ENCODE assay signal across 8 cellular contexts in the genomic region with DNA sequence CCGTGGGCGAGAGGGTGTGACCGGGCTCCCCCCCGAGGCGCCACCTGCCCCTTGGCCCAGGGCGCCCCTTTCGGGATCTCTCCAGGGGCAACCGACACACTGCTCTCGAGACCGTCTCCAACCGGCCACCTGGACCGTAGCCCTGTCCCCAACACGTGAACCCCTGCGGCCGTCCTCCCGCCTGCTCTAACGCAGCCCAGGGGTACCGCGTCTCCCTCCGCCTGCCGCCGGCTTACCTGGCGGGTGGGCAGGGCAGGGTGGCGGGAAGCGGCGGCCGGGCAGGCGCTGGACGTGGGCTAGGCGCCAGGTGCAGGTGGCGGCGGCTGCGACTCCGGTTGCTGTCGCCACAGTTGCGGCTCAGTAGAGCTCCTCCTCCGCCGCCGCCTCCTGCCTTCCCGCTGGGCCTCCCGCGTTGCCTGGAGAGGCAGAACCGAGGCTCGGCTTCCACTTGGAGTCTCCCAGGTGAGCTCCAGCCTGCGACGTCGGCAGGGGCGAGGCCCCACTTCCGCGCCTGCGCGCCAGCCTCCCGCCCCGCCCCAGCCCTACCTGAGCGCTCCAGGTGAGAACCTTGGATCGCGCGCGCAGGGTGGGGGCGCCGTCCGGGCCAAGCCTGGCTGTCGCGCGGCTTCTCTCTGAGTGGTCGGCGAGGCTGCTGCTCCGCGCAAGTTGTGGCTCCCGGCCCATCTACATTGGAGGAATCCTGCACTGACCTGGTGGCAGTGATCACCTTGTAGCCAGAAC. TPM values are rescaled to one million over a fixed set of nuclear protein-coding genes. Genes with fewer than 3 reads are reported as not detected.
A peak's percentile ranks its signal among the peaks of the same experiment; 100 is the strongest.
DNase-seq lines count a peak whose midpoint lies in the region; ATAC-seq and TF ChIP-seq lines count a peak whose summit lies in the region.

A gene (minus strand): TSS at position 469 of the 741 bp plus-strand sequence. CDS start 23,547 bp downstream, outside the sequence.

- no peak within 1 kb of the TSS for H3K27ac ChIP-seq in muscle layer of colon (ENCODE audit: low read depth, low read length)
- H3K27ac ChIP-seq in upper lobe of left lung, result peak within 1 kb of the TSS; percentile 85 to 93 (median 90)

- no peaks in the 10 kb centered on the region for H3K4me1 ChIP-seq in muscle layer of colon (ENCODE audit: insufficient read depth, low read length)
- peaks cover 6 to 26% (median 13%) of the 10 kb centered on the region in 4 donors for H3K4me1 ChIP-seq in upper lobe of left lung

- H3K4me1 Mint-ChIP-seq in activated CD8-positive, alpha-beta T cell treated with anti-CD3 and anti-CD28 coated beads, Interleukin-2, amount 10 ng/mL, durations not matched to agents 7 days and 5 days (ENCODE audit: low read depth), result peaks cover 43% of the 10 kb centered on the region

- 0 to 2% methylated on average over 1 to 31 of the region's 70 CpGs for WGBS in upper lobe of left lung, 2 donors

- POLR2A ChIA-PET in activated CD8-positive, alpha-beta T cell treated with anti-CD3 and anti-CD28 coated beads, Interleukin-2, amount 10 ng/mL, durations not matched to agents 7 days and 5 days (lab: Charles Lee), result interaction anchor here (1.1 to 1.3 kb wide), 2 partner anchors 10 to 19 kb away, joined by 3 to 4 read pairs; no protein-coding TSS in a partner anchor

- no peak within 1 kb of the TSS for H3K9ac ChIP-seq in muscle layer of colon (ENCODE audit: low read length)

- H3K9me3 ChIP-seq in muscle layer of colon (ENCODE audit: low read length) (no peaks in the 10 kb centered on the region), upper lobe of left lung (no peaks in the 10 kb centered on the region)

- no peaks in the 10 kb centered on the region for H3K36me3 ChIP-seq in muscle layer of colon (ENCODE audit: insufficient read depth, low read length)
- H3K36me3 ChIP-seq in upper lobe of left lung, result no peaks in the 10 kb centered on the region

- TF ChIP-seq POLR2A in upper lobe of left lung (IDR thresholded peaks at IDR 0.05), result peak in 3 of 4 donors; percentile 61 to 90 (median 77)

- ATAC-seq in activated CD8-positive, alpha-beta T cell treated with anti-CD3 and anti-CD28 coated beads, Interleukin-2, amount 10 ng/mL, durations not matched to agents 7 days and 5 days, result peak; percentile 62
- peak; percentile 89 to 97 for ATAC-seq in upper lobe of left lung (ENCODE audit: low FRiP score in 2 of 2)

- CTCF ChIA-PET in activated CD8-positive, alpha-beta T cell treated with anti-CD3 and anti-CD28 coated beads, Interleukin-2, amount 10 ng/mL, durations not matched to agents 7 days and 5 days (lab: Charles Lee), result interaction anchor here (0.8 to 2.1 kb wide), 5 partner anchors 10 to 80 kb away, joined by 3 to 20 read pairs (median 3); no protein-coding TSS in a partner anchor

- H3K4me3 ChIP-seq in GM12875 (ENCODE audit: low read depth, low read length) (peak within 1 kb of the TSS; percentile 56), HFF-Myc (replicated peaks; ENCODE audit: low read depth, low read length) (peak within 1 kb of the TSS; percentile 49), epithelial cell of esophagus (ENCODE audit: low read length) (peak within 1 kb of the TSS; percentile 85), muscle layer of colon (ENCODE audit: low read depth in 1 of 2, low read length in 2 of 2) (peak within 1 kb of the TSS; percentile 44 to 60), upper lobe of left lung (peak within 1 kb of the TSS; percentile 2 to 71 (median 58))

- no peaks in the 10 kb centered on the region for H3K9me3 Mint-ChIP-seq in activated CD8-positive, alpha-beta T cell treated with anti-CD3 and anti-CD28 coated beads, Interleukin-2, amount 10 ng/mL, durations not matched to agents 7 days and 5 days (ENCODE audit: insufficient read depth)

- peaks cover 9 to 16% of the 10 kb centered on the region in 2 donors for H3K27me3 ChIP-seq in muscle layer of colon (ENCODE audit: control insufficient read depth in 1 of 2, insufficient read depth in 2 of 2, low read length in 2 of 2)
- peaks cover 0 to 4% (median 0%) of the 10 kb centered on the region in 4 donors for H3K27me3 ChIP-seq in upper lobe of left lung

- no peak for TF ChIP-seq CTCF in GM12875 (IDR thresholded peaks at IDR 0.05; ENCODE audit: borderline replicate concordance, insufficient read depth, low read depth, low read length)
- no peak for TF ChIP-seq CTCF in HFF-Myc (IDR thresholded peaks at IDR 0.05; ENCODE audit: low read depth, low read length, missing control alignments)
- TF ChIP-seq CTCF in epithelial cell of esophagus (IDR thresholded peaks at IDR 0.05; ENCODE audit: insufficient read depth, low read depth, low read length, missing control alignments), result no peak
- peak in 2 of 6 experiments; percentile 6 to 10 for TF ChIP-seq CTCF in upper lobe of left lung (IDR thresholded peaks at IDR 0.05)

- peak within 1 kb of the TSS; percentile 88 for H3K4me3 Mint-ChIP-seq in activated CD8-positive, alpha-beta T cell treated with anti-CD3 and anti-CD28 coated beads, Interleukin-2, amount 10 ng/mL, durations not matched to agents 7 days and 5 days

- DNase-seq in HFF-Myc (ENCODE audit: extremely low read depth, low read depth), result no peak
- peak; percentile 66 for DNase-seq in NCI-H128 (lab: John Stamatoyannopoulos, UW; ENCODE audit: unreplicated experiment)
- peak; percentile 48 for DNase-seq in activated CD8-positive, alpha-beta T cell treated with anti-CD3 and anti-CD28 coated beads, Interleukin-2, amount 10 ng/mL, durations not matched to agents 7 days and 5 days
- peak; percentile 97 for DNase-seq in epithelial cell of esophagus (ENCODE audit: low read depth)
- peak; percentile 94 to 96 for DNase-seq in upper lobe of left lung
- DNase-seq in H4 (ENCODE audit: low spot score), result no peak

- peak within 1 kb of the TSS; percentile 95 for H3K27ac Mint-ChIP-seq in activated CD8-positive, alpha-beta T cell treated with anti-CD3 and anti-CD28 coated beads, Interleukin-2, amount 10 ng/mL, durations not matched to agents 7 days and 5 days

- peaks cover 19% of the 10 kb centered on the region for H3K27me3 Mint-ChIP-seq in activated CD8-positive, alpha-beta T cell treated with anti-CD3 and anti-CD28 coated beads, Interleukin-2, amount 10 ng/mL, durations not matched to agents 7 days and 5 days (ENCODE audit: low read depth)

- H3K36me3 Mint-ChIP-seq in activated CD8-positive, alpha-beta T cell treated with anti-CD3 and anti-CD28 coated beads, Interleukin-2, amount 10 ng/mL, durations not matched to agents 7 days and 5 days (ENCODE audit: low read depth), result peaks cover 8% of the 10 kb centered on the region

- TF ChIP-seq EP300 in upper lobe of left lung (IDR thresholded peaks at IDR 0.05), result no peak

RNA-seq across cellular contexts. Expression of the gene that starts here (rescaled TPM):
- total RNA-seq in activated CD8-positive, alpha-beta T cell treated with anti-CD3 and anti-CD28 coated beads, Interleukin-2, amount 10 ng/mL, durations not matched to agents 7 days and 5 days, result 1 to 10 TPM; 5.8 to 6.2 TPM
- total RNA-seq in upper lobe of left lung, result 10 to 100 TPM; 14.9 to 52.3 (median 28.7) TPM
- total RNA-seq in H4 (2014; rRNA removed; shearing (Covaris generic)), result 0.23 TPM in 1 of 2 replicates, not detected in the other

Comparison
In these comparisons a context has a peak if more than half of its experiments do, and no peak if none do; other contexts are left out.
1. DNase-seq: peak in NCI-H128 (single experiment), activated CD8-positive, alpha-beta T cell treated with anti-CD3 and anti-CD28 coated beads, Interleukin-2, amount 10 ng/mL, durations not matched to agents 7 days and 5 days (single experiment), epithelial cell of esophagus (single experiment) and upper lobe of left lung (2 of 2); none in HFF-Myc (single experiment) and H4 (single experiment).
2. Peak in every context shown above with its lines, with median percentiles within 50 percentile points of each other: H3K4me3 ChIP-seq.